In the genomic region with DNA sequence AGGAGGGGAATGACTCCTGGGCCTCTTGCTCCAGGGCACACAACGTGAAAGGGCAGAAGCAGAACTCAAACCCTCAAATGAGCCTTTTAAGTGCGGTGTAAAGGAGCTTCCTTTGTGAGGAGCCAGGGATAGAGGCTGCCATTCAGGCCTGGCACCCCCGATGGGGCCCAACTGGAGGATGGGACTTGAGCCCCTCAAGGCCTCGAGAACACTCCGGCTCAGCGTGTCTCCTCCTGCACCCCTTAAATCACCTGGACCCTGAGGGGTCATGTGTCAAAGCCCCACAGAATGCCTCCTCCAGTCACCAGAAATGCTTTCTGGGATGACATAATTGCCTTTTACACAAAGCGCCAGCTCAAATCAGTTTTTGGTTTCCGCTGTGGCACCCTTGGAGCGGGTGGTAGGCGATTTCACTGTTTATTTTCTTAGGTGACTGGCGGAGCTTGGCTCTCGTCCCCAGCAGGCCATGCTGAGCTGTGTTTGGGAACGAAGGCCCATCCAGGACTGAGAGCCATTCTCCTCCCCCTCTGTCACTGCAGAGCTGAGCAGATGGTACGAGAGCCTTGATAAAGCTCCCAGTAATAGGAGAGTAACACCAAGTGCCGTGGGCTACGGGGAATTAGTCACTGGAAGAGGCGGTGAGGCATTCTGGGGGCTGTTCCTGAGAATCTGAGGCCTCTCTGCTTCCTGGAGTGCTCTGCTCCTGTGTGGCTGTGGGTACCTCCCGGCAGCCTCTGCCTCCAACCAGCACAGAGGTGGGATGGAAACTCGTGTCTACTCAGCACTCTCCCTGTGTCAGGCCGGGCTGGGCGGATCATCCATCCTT, we compare ENCODE assay signal across 13 cellular contexts.
DNase-seq lines count a peak whose midpoint lies in the region; ATAC-seq and TF ChIP-seq lines count a peak whose summit lies in the region.
"Had no signal": no experiment of that assay in that cellular context is flagged by ENCODE, and none has a peak within 500 bp of the region (broad histone marks: within the 10 kb centered on the region; RNA-seq: fewer than 3 reads in every experiment).

No MANE protein-coding gene starts in this region.

- no peak for TF ChIP-seq CTCF in tibial nerve (IDR thresholded peaks at IDR 0.05)
- no peak for TF ChIP-seq CTCF in RWPE1 (conservative IDR thresholded peaks at IDR 0.05; ENCODE audit: low read depth)

- DNase-seq in cardiac septum (ENCODE audit: low spot score) (peak; percentile 47), Right ventricle myocardium superior (no peak), NCI-H82 treated with DMSO at 0.1 percent for 48 hours (lab: John Stamatoyannopoulos, UW; ENCODE audit: unreplicated experiment) (peak; percentile 90), inferior parietal cortex (ENCODE audit: extremely low spot score) (peak; percentile 63), tibial nerve (ENCODE audit: low spot score in 2 of 2) (no peak), RWPE1 (ENCODE audit: low spot score) (no peak), GM19238 (ENCODE audit: insufficient read length, low spot score) (no peak)
- DNase-seq: activated naive CD8-positive, alpha-beta T cell treated with anti-CD3 and anti-CD28 coated beads, Interleukin-2, amount 10 ng/mL, durations not matched to agents 7 days and 5 days; Caco-2; stimulated activated CD4-positive, alpha-beta T cell treated with anti-CD3 and anti-CD28 coated beads, Interleukin-15, amount 100 ng/mL, for 24 hours; trophoblast cell had no signal

- CTCF ChIA-PET in RWPE1 (lab: Yijun Ruan, JAX) = no interaction called here

- POLR2A ChIA-PET in RWPE1 (lab: Yijun Ruan, JAX; ENCODE audit: low non-redundant PET) = no interaction called here

- intact Hi-C loops in cardiac septum (cut with DNase I) (no loop called here), Right ventricle myocardium superior (cut with DNase I) (no loop called here)

- no peaks in the 10 kb centered on the region for H3K9me3 ChIP-seq in tibial nerve
- H3K9me3 ChIP-seq: Caco-2 had no signal

- ATAC-seq in Right ventricle myocardium superior (ENCODE audit: poor library complexity) = no peak
- no peak for ATAC-seq in HG03108 (IDR thresholded peaks at IDR 0.05; ENCODE audit: unreplicated experiment)

- H3K4me3 ChIP-seq in tibial nerve = no peak overlapping the region
- H3K4me3 ChIP-seq: coronary artery had no signal

- peaks cover 0 to 58% (median 6%) of the 10 kb centered on the region in 4 donors for H3K4me1 ChIP-seq in tibial nerve
- H3K4me1 ChIP-seq: Caco-2 had no signal

- no peaks in the 10 kb centered on the region for H3K36me3 ChIP-seq in tibial nerve

- TF ChIP-seq EP300 in tibial nerve (IDR thresholded peaks at IDR 0.05) = no peak

- 51 to 56% methylated on average over 21 of the region's 21 CpGs for WGBS in tibial nerve, 2 donors

- peak overlapping the region in 3 of 4 donors; percentile 4 to 80 (median 68) for H3K27ac ChIP-seq in tibial nerve
- H3K27ac ChIP-seq in RWPE1 = no peak overlapping the region
- H3K27ac ChIP-seq: coronary artery had no signal

- H3K27me3 ChIP-seq in tibial nerve = no peaks in the 10 kb centered on the region

- TF ChIP-seq POLR2A in tibial nerve (IDR thresholded peaks at IDR 0.05) = no peak

Comparison
In these comparisons a context has a peak if more than half of its experiments do, and no peak if none do; other contexts are left out.
1. DNase-seq: peak in cardiac septum (single experiment), NCI-H82 treated with DMSO at 0.1 percent for 48 hours (single experiment) and inferior parietal cortex (single experiment); none in Right ventricle myocardium superior (single experiment), tibial nerve (0 of 2), RWPE1 (single experiment) and GM19238 (single experiment).